In genomic region chrX:13110427-13111324, GRCh38 we compare ENCODE assay signal across 8 cellular contexts.
DNase-seq lines count a peak whose midpoint lies in the region; TF ChIP-seq lines count a peak whose summit lies in the region.

No MANE protein-coding gene starts in this region.

- H3K4me3 ChIP-seq in esophagus muscularis mucosa (no peak overlapping the region), prostate gland (no peak overlapping the region)

- H3K27ac ChIP-seq in esophagus muscularis mucosa (replicated peaks in 1 of 4), result peak overlapping the region; percentile 38 to 73 (median 57)
- peak overlapping the region in 1 of 2 donors; percentile 11 for H3K27ac ChIP-seq in prostate gland

- intact Hi-C loops in esophagus muscularis mucosa (cut with DNase I), result no loop called here
- intact Hi-C loops in prostate gland (cut with DNase I), result no loop called here

- TF ChIP-seq CTCF in esophagus muscularis mucosa (IDR thresholded peaks at IDR 0.05) (no peak), prostate gland (IDR thresholded peaks at IDR 0.05) (no peak)

- H3K27me3 ChIP-seq in esophagus muscularis mucosa (no peaks in the 10 kb centered on the region), prostate gland (replicated peaks; ENCODE audit: insufficient read depth) (no peaks in the 10 kb centered on the region)

- TF ChIP-seq POLR2A in esophagus muscularis mucosa (IDR thresholded peaks at IDR 0.05; ENCODE audit: low read depth), result no peak
- TF ChIP-seq POLR2A in prostate gland (IDR thresholded peaks at IDR 0.05), result no peak

- H3K4me1 ChIP-seq in esophagus muscularis mucosa (peaks cover 7 to 35% (median 14%) of the 10 kb centered on the region in 4 donors), prostate gland (replicated peaks) (no peaks in the 10 kb centered on the region)

- H3K9me3 ChIP-seq in esophagus muscularis mucosa, result peaks cover 0 to 4% (median 0%) of the 10 kb centered on the region in 4 donors
- no peaks in the 10 kb centered on the region for H3K9me3 ChIP-seq in prostate gland

- TF ChIP-seq EP300 in esophagus muscularis mucosa (IDR thresholded peaks at IDR 0.05), result no peak

- 63% methylated on average over 10 of the region's 10 CpGs for WGBS in esophagus muscularis mucosa
- 32% methylated on average over 10 of the region's 10 CpGs for WGBS in prostate gland

- H3K36me3 ChIP-seq in esophagus muscularis mucosa (no peaks in the 10 kb centered on the region), prostate gland (no peaks in the 10 kb centered on the region)

- peak; percentile 89 for DNase-seq in ELR (ENCODE audit: low read depth)
- DNase-seq in OCI-M1 (lab: John Stamatoyannopoulos, UW), result peak; percentile 27
- DNase-seq in esophagus muscularis mucosa (ENCODE audit: extremely low spot score), result no peak
- DNase-seq in prostate gland (ENCODE audit: low spot score), result peak; percentile 6
- DNase-seq in COLO668 (lab: John Stamatoyannopoulos, UW; ENCODE audit: unreplicated experiment), result no peak
- DNase-seq in hippocampal formation (lab: John Stamatoyannopoulos, UW), result no peak
- DNase-seq in activated CD4-positive, alpha-beta T cell treated with anti-CD3 and anti-CD28 coated beads for 4 hours, result no peak
- no peak for DNase-seq in cortex of kidney (lab: John Stamatoyannopoulos, UW)

Comparison
In these comparisons a context has a peak if more than half of its experiments do, and no peak if none do; other contexts are left out.
1. DNase-seq: peak in ELR (single experiment), OCI-M1 (single experiment) and prostate gland (single experiment); none in esophagus muscularis mucosa (single experiment), COLO668 (single experiment), hippocampal formation (0 of 2), activated CD4-positive, alpha-beta T cell treated with anti-CD3 and anti-CD28 coated beads for 4 hours (0 of 2) and cortex of kidney (single experiment).